Comparison of ENCODE assay signal across 19 cellular contexts in genomic region chr1:167298328-167298727, GRCh38.
DNase-seq lines count a peak whose midpoint lies in the region; ATAC-seq, FAIRE-seq and TF ChIP-seq lines count a peak whose summit lies in the region.
"Had no signal": no experiment of that assay in that cellular context is flagged by ENCODE, and none has a peak within 500 bp of the region (broad histone marks: within the 10 kb centered on the region; RNA-seq: fewer than 3 reads in every experiment).

No MANE protein-coding gene starts in this region.

- no peak for ATAC-seq in activated CD4-positive, CD25-positive, alpha-beta regulatory T cell treated with anti-CD3 and anti-CD28 coated beads, Interleukin-2, amount 50 U/mL, for 24 hours

- FAIRE-seq in GM19239 (lab: Jason Lieb, UNC) = peak; percentile 21
- FAIRE-seq: D721Med, GM12892 had no signal

- H4K8ac ChIP-seq in mesenchymal stem cell (ENCODE audit: low read length) = no peak overlapping the region

- no peak overlapping the region for H3K14ac ChIP-seq in mesenchymal stem cell (ENCODE audit: low read length in 2 of 2)

- H3K4me3 ChIP-seq in adipocyte (ENCODE audit: low read length) (no peak overlapping the region), fibroblast of pulmonary artery (replicated peaks; ENCODE audit: low read depth, low read length) (no peak overlapping the region), mesenchymal stem cell (ENCODE audit: insufficient read depth in 1 of 2, low read depth in 1 of 2, low read length in 2 of 2) (no peak overlapping the region)

- no peak overlapping the region for H2BK15ac ChIP-seq in mesenchymal stem cell (ENCODE audit: low read depth, poor library complexity, severe bottlenecking)

- no peak overlapping the region for H3K4me2 ChIP-seq in mesenchymal stem cell (ENCODE audit: low read length, poor library complexity, severe bottlenecking)
- H3K4me2 ChIP-seq: KMS-11 had no signal

- no peak overlapping the region for H4K91ac ChIP-seq in mesenchymal stem cell (ENCODE audit: low read length)

- no peak overlapping the region for H2AFZ ChIP-seq in mesenchymal stem cell (ENCODE audit: low read depth, low read length)

- H3K27ac ChIP-seq in mesenchymal stem cell (ENCODE audit: low read length, poor library complexity, severe bottlenecking) = no peak overlapping the region
- H3K27ac ChIP-seq: KMS-11 had no signal

- H2BK5ac ChIP-seq in mesenchymal stem cell (ENCODE audit: low read depth, low read length, poor library complexity, severe bottlenecking) = no peak overlapping the region

- H2BK12ac ChIP-seq in mesenchymal stem cell (ENCODE audit: low read length in 2 of 2) = no peak overlapping the region

- H3K27me3 ChIP-seq in adipocyte (replicated peaks; ENCODE audit: control insufficient read depth, insufficient read depth, low read length) (no peaks in the 10 kb centered on the region), mesenchymal stem cell (ENCODE audit: control insufficient read depth in 1 of 2, insufficient read depth in 1 of 2, low read length in 2 of 2) (no peaks in the 10 kb centered on the region)

- H3K9ac ChIP-seq in adipocyte (ENCODE audit: low read length) = no peak overlapping the region
- no peak overlapping the region for H3K9ac ChIP-seq in mesenchymal stem cell (ENCODE audit: low read length)
- H3K9ac ChIP-seq: KMS-11 had no signal

- H2BK120ac ChIP-seq in mesenchymal stem cell (ENCODE audit: low read depth, low read length) = no peak overlapping the region

- H3K18ac ChIP-seq in mesenchymal stem cell (ENCODE audit: low read depth in 1 of 2, low read length in 2 of 2) = no peak overlapping the region

- H3K9me3 ChIP-seq in adipocyte (ENCODE audit: control insufficient read depth, low read length) = no peaks in the 10 kb centered on the region
- H3K9me3 ChIP-seq in mesenchymal stem cell (ENCODE audit: control insufficient read depth, low read length) = no peaks in the 10 kb centered on the region

- no CpG with 5 or more reads among the region's 3 CpGs for WGBS in mesenchymal stem cell

- DNase-seq in GM19239 (ENCODE audit: insufficient read length, low spot score) (no peak), adipocyte (ENCODE audit: low read depth) (peak; percentile 18), fibroblast of pulmonary artery (ENCODE audit: low read depth) (peak; percentile 16), mesenchymal stem cell (peak; percentile 12), nucleus accumbens (lab: John Stamatoyannopoulos, UW) (no peak), pons (ENCODE audit: low spot score) (no peak)
- no peak for DNase-seq in effector CD4-positive, alpha-beta T cell
- DNase-seq: ACHN; CD4-positive, alpha-beta T cell; DMS79 treated with DMSO at 0.1 percent for 48 hours; GDM1; NCI-H1930; NCI-H2171 treated with DMSO at 0.1 percent for 48 hours; NCI-H510A treated with DMSO at 0.1 percent for 48 hours; SHP77 treated with DMSO at 0.1 percent for 48 hours had no signal

- no peak overlapping the region for H3K23ac ChIP-seq in mesenchymal stem cell (ENCODE audit: low read length in 2 of 2)

- H3K4me1 ChIP-seq in adipocyte (ENCODE audit: control insufficient read depth, insufficient read depth, low read length) = peaks cover 19% of the 10 kb centered on the region
- no peaks in the 10 kb centered on the region for H3K4me1 ChIP-seq in mesenchymal stem cell (ENCODE audit: control insufficient read depth, insufficient read depth, low read depth, low read length)

- no peak for TF ChIP-seq CTCF in fibroblast of pulmonary artery (IDR thresholded peaks at IDR 0.05; ENCODE audit: low read length, missing control alignments)

- H3K36me3 ChIP-seq in adipocyte (ENCODE audit: control insufficient read depth, insufficient read depth, low read length, severe bottlenecking) = no peaks in the 10 kb centered on the region
- H3K36me3 ChIP-seq in mesenchymal stem cell (ENCODE audit: control insufficient read depth in 1 of 2, insufficient read depth in 2 of 2, low read depth in 1 of 2, low read length in 2 of 2) = no peaks in the 10 kb centered on the region

- H2AK5ac ChIP-seq in mesenchymal stem cell (ENCODE audit: low read length, severe bottlenecking) = no peak overlapping the region

- no peak overlapping the region for H3K4ac ChIP-seq in mesenchymal stem cell (ENCODE audit: low read depth in 1 of 2, low read length in 2 of 2)

- peaks cover 16% of the 10 kb centered on the region for H3K79me1 ChIP-seq in mesenchymal stem cell (replicated peaks; ENCODE audit: low read length, poor library complexity, severe bottlenecking)

Comparison
In these comparisons a context has a peak if more than half of its experiments do, and no peak if none do; other contexts are left out.
1. DNase-seq: peak in adipocyte (single experiment), fibroblast of pulmonary artery (single experiment) and mesenchymal stem cell (single experiment); none in GM19239 (single experiment), effector CD4-positive, alpha-beta T cell (single experiment), nucleus accumbens (0 of 56) and pons (single experiment).